16 cellular contexts compared by ENCODE assay signal in the genomic region with DNA sequence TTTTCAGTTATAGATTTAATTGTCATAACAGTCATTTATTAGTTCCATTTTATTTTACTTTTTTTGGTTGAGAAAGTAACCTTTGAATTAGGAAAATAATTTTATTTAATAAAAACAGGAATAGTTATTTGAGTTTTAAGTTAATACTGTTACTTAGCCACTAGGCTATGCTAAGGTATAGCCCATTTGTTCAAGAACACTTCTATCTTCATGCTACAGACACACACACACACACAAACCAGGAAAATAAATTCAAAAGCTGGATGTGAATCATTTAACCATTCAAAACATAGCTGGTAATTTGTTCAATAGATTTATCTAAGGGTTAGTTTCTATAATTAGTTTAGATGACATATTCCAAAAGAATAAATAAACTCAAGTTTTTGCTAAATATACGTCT.
DNase-seq lines count a peak whose midpoint lies in the region; ATAC-seq, FAIRE-seq and TF ChIP-seq lines count a peak whose summit lies in the region.
"Had no signal": no experiment of that assay in that cellular context is flagged by ENCODE, and none has a peak within 500 bp of the region (broad histone marks: within the 10 kb centered on the region; RNA-seq: fewer than 3 reads in every experiment).

No MANE protein-coding gene starts in this region.

- H3K36me3 Mint-ChIP-seq in GM23338 (ENCODE audit: low read depth): no peaks in the 10 kb centered on the region
- no peaks in the 10 kb centered on the region for H3K36me3 Mint-ChIP-seq in WTC11
- H3K36me3 Mint-ChIP-seq: activated CD4-positive, alpha-beta memory T cell treated with anti-CD3 and anti-CD28 coated beads for 36 hours had no signal

- H3K4me1 Mint-ChIP-seq in GM23338 (peaks cover 4% of the 10 kb centered on the region; the same call in 2 of the 3 replicates), WTC11 (peaks cover 6% of the 10 kb centered on the region)

- no peaks in the 10 kb centered on the region for H3F3A ChIP-seq in GM23338 (replicated peaks; ENCODE audit: low read depth)

- H3K4me3 Mint-ChIP-seq in GM23338 (no peak overlapping the region), WTC11 (no peak overlapping the region)
- H3K4me3 Mint-ChIP-seq: activated CD4-positive, alpha-beta memory T cell treated with anti-CD3 and anti-CD28 coated beads for 36 hours had no signal

- no peak overlapping the region for H2AFZ ChIP-seq in GM23338

- POLR2A ChIA-PET in WTC11 (lab: Charles Lee): no interaction called here

- no peaks in the 10 kb centered on the region for H3K27me3 ChIP-seq in GM23338 (ENCODE audit: insufficient read depth)
- H3K27me3 ChIP-seq: brain microvascular endothelial cell had no signal

- no peaks in the 10 kb centered on the region for H4K20me1 ChIP-seq in GM23338 (replicated peaks; ENCODE audit: insufficient read depth)

- peak; percentile 49 for TF ChIP-seq CTCF in 22Rv1 (IDR thresholded peaks at IDR 0.05)
- TF ChIP-seq CTCF in GM23338 (conservative IDR thresholded peaks at IDR 0.05; ENCODE audit: low read depth in 2 of 2): peak; percentile 39 to 48
- TF ChIP-seq CTCF in WTC11 (IDR thresholded peaks at IDR 0.05): no peak

- no peak overlapping the region for H3K4me3 ChIP-seq in GM23338

- peak; percentile 24 for FAIRE-seq in frontal cortex (lab: Jason Lieb, UNC)
- FAIRE-seq: GM12892 had no signal

- no peak overlapping the region for H3K4me2 ChIP-seq in GM23338

- peaks cover 5% of the 10 kb centered on the region; the same call in 1 of the 2 replicates for H3K4me1 ChIP-seq in GM23338 (ENCODE audit: insufficient read depth)

- ATAC-seq in GM23338 (peak; percentile 34; the same call in 2 of the 3 replicates), WTC11 (peak; percentile 50; the same call in 1 of the 2 replicates), GM19452 (IDR thresholded peaks at IDR 0.05; ENCODE audit: unreplicated experiment) (no peak), GM18868 (IDR thresholded peaks at IDR 0.05; ENCODE audit: unreplicated experiment) (no peak)

- H3K79me2 ChIP-seq in GM23338 (replicated peaks; ENCODE audit: insufficient read depth): no peaks in the 10 kb centered on the region

- H3K36me3 ChIP-seq in GM23338 (ENCODE audit: insufficient read depth): no peaks in the 10 kb centered on the region
- H3K36me3 ChIP-seq: brain microvascular endothelial cell had no signal

- H3K9me3 Mint-ChIP-seq in GM23338: no peaks in the 10 kb centered on the region
- no peaks in the 10 kb centered on the region for H3K9me3 Mint-ChIP-seq in WTC11

- no peak overlapping the region for H3K27ac Mint-ChIP-seq in GM23338
- H3K27ac Mint-ChIP-seq in WTC11: no peak overlapping the region
- H3K27ac Mint-ChIP-seq: activated CD4-positive, alpha-beta memory T cell treated with anti-CD3 and anti-CD28 coated beads for 36 hours had no signal

- CTCF ChIA-PET in WTC11 (lab: Charles Lee): interaction anchor here (0.7 to 1.2 kb wide), 3 partner anchors 213 to 603 kb away, joined by 3 to 4 read pairs (median 4); no protein-coding TSS in a partner anchor

- H3K27me3 Mint-ChIP-seq in GM23338 (ENCODE audit: insufficient read depth, low read depth, poor library complexity) (no peaks in the 10 kb centered on the region), WTC11 (ENCODE audit: low read depth) (no peaks in the 10 kb centered on the region)
- H3K27me3 Mint-ChIP-seq: activated CD4-positive, alpha-beta memory T cell treated with anti-CD3 and anti-CD28 coated beads for 36 hours had no signal

- no peaks in the 10 kb centered on the region for H3K9me2 ChIP-seq in GM23338 (ENCODE audit: insufficient read depth)

- H3K27ac ChIP-seq in 22Rv1: no peak overlapping the region
- H3K27ac ChIP-seq in GM23338 (ENCODE audit: low read depth): no peak overlapping the region
- H3K27ac ChIP-seq: brain microvascular endothelial cell, HL-60, RWPE1 had no signal

- peak; percentile 23 for DNase-seq in GM23338 (ENCODE audit: low spot score)
- no peak for DNase-seq in WTC11 (ENCODE audit: low spot score)
- no peak for DNase-seq in frontal cortex (ENCODE audit: low spot score in 2 of 2)
- DNase-seq in Kasumi-1 (lab: John Stamatoyannopoulos, UW): no peak
- no peak for DNase-seq in HUDEP-2 (lab: John Stamatoyannopoulos, UW; ENCODE audit: unreplicated experiment in 76 of 76)
- DNase-seq: activated CD4-positive, alpha-beta memory T cell treated with anti-CD3 and anti-CD28 coated beads for 36 hours; AML-193; brain microvascular endothelial cell; NCI-H446 treated with DMSO at 0.1 percent for 48 hours; stimulated activated naive CD4-positive, alpha-beta T cell treated with Interleukin-2 at 50 U/mL for 16 hours had no signal

TF ChIP-seq in GM23338, 12 proteins besides CTCF, POLR2A, EP300 and RAD21 (continues in another document):
- TF ChIP-seq EZH2phosphoT487 (IDR thresholded peaks at IDR 0.05; ENCODE audit: unreplicated experiment) (no peak), EZH2 (IDR thresholded peaks at IDR 0.05; ENCODE audit: low read depth, unreplicated experiment) (no peak), ETS1 (IDR thresholded peaks at IDR 0.05) (no peak), ZNF114 (CRISPR knock-in tag; IDR thresholded peaks at IDR 0.05) (no peak), JUNB (IDR thresholded peaks at IDR 0.05; ENCODE audit: unreplicated experiment) (no peak), CREB1 (CRISPR knock-in tag; IDR thresholded peaks at IDR 0.05; ENCODE audit: low read depth) (no peak)

TF ChIP-seq in WTC11, 78 proteins besides CTCF, POLR2A, EP300 and RAD21:
- no peak for TF ChIP-seq TEAD1 (CRISPR knock-in tag; IDR thresholded peaks at IDR 0.05)
- no peak for TF ChIP-seq GRHL2 (CRISPR knock-in tag; IDR thresholded peaks at IDR 0.05; ENCODE audit: insufficient replicate concordance, severe bottlenecking)
- TF ChIP-seq ZNF281 (CRISPR knock-in tag; IDR thresholded peaks at IDR 0.05): no peak
- no peak for TF ChIP-seq ZNF138 (CRISPR knock-in tag; conservative IDR thresholded peaks at IDR 0.05)
- no peak for TF ChIP-seq STAT6 (CRISPR knock-in tag; conservative IDR thresholded peaks at IDR 0.05; ENCODE audit: low read depth)
- TF ChIP-seq NR3C1 (CRISPR knock-in tag; conservative IDR thresholded peaks at IDR 0.05; ENCODE audit: low read depth): no peak
- no peak for TF ChIP-seq E2F1 (CRISPR knock-in tag; IDR thresholded peaks at IDR 0.05)

Comparison
In these comparisons a context has a peak if more than half of its experiments do, and no peak if none do; other contexts are left out.
1. ATAC-seq: peak in GM23338 (single experiment) and WTC11 (single experiment); none in GM19452 (single experiment) and GM18868 (single experiment).